ENCODE assay signal across 2 cellular contexts in the genomic region with DNA sequence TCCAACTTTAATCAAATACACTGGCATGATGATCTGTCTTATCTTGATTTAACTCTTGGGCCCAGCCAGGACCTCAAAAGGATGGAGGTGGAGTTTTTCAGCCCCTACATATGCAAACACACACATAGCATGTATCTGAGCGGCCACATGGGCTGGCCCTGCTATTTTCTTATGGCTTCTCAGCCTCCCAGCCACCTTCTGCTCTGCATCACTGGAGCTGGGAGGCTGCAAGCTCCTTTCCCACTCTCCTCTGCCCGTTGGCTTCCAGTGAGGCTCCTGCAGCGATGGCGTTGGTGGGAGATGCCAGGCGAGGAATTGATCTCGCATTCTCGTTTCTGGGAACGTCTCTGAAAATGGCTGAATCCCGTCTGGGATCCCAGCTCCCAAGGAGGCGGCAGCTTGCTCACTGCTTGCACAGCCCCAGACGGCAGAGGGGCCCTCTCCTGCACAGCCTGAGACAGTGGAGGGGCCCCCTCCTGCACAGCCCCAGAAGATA.
TF ChIP-seq lines count a peak whose summit lies in the region.

No MANE protein-coding gene starts in this region.

TF ChIP-seq in SK-N-SH, 30 proteins besides CTCF, POLR2A, EP300 and RAD21 (continued from another document):
- TF ChIP-seq, protein P1, sequence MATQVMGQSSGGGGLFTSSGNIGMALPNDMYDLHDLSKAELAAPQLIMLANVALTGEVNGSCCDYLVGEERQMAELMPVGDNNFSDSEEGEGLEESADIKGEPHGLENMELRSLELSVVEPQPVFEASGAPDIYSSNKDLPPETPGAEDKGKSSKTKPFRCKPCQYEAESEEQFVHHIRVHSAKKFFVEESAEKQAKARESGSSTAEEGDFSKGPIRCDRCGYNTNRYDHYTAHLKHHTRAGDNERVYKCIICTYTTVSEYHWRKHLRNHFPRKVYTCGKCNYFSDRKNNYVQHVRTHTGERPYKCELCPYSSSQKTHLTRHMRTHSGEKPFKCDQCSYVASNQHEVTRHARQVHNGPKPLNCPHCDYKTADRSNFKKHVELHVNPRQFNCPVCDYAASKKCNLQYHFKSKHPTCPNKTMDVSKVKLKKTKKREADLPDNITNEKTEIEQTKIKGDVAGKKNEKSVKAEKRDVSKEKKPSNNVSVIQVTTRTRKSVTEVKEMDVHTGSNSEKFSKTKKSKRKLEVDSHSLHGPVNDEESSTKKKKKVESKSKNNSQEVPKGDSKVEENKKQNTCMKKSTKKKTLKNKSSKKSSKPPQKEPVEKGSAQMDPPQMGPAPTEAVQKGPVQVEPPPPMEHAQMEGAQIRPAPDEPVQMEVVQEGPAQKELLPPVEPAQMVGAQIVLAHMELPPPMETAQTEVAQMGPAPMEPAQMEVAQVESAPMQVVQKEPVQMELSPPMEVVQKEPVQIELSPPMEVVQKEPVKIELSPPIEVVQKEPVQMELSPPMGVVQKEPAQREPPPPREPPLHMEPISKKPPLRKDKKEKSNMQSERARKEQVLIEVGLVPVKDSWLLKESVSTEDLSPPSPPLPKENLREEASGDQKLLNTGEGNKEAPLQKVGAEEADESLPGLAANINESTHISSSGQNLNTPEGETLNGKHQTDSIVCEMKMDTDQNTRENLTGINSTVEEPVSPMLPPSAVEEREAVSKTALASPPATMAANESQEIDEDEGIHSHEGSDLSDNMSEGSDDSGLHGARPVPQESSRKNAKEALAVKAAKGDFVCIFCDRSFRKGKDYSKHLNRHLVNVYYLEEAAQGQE (IDR thresholded peaks at IDR 0.05; ENCODE audit: low read depth, low read length): no peak

TF ChIP-seq in SK-N-SH treated with all-trans-retinoic acid at 6 μM for 48 hours, 23 proteins besides CTCF, POLR2A, EP300 and RAD21 (continued from another document):
- TF ChIP-seq, protein P2, sequence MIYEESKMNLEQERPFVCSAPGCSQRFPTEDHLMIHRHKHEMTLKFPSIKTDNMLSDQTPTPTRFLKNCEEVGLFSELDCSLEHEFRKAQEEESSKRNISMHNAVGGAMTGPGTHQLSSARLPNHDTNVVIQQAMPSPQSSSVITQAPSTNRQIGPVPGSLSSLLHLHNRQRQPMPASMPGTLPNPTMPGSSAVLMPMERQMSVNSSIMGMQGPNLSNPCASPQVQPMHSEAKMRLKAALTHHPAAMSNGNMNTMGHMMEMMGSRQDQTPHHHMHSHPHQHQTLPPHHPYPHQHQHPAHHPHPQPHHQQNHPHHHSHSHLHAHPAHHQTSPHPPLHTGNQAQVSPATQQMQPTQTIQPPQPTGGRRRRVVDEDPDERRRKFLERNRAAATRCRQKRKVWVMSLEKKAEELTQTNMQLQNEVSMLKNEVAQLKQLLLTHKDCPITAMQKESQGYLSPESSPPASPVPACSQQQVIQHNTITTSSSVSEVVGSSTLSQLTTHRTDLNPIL (CRISPR knock-in tag; IDR thresholded peaks at IDR 0.05; ENCODE audit: low read depth): no peak
- TF ChIP-seq GLIS3 (CRISPR knock-in tag; IDR thresholded peaks at IDR 0.05) (no peak), ARNTL (CRISPR knock-in tag; IDR thresholded peaks at IDR 0.05; ENCODE audit: borderline replicate concordance, low read depth) (no peak), TCF4 (CRISPR knock-in tag; IDR thresholded peaks at IDR 0.05; ENCODE audit: borderline replicate concordance) (no peak), ZNF70 (CRISPR knock-in tag; IDR thresholded peaks at IDR 0.05) (no peak), ZFP30 (CRISPR knock-in tag; IDR thresholded peaks at IDR 0.05) (no peak), ISL1 (CRISPR knock-in tag; IDR thresholded peaks at IDR 0.05) (no peak), ZFP3 (CRISPR knock-in tag; IDR thresholded peaks at IDR 0.05) (no peak)
- TF ChIP-seq, protein P3, sequence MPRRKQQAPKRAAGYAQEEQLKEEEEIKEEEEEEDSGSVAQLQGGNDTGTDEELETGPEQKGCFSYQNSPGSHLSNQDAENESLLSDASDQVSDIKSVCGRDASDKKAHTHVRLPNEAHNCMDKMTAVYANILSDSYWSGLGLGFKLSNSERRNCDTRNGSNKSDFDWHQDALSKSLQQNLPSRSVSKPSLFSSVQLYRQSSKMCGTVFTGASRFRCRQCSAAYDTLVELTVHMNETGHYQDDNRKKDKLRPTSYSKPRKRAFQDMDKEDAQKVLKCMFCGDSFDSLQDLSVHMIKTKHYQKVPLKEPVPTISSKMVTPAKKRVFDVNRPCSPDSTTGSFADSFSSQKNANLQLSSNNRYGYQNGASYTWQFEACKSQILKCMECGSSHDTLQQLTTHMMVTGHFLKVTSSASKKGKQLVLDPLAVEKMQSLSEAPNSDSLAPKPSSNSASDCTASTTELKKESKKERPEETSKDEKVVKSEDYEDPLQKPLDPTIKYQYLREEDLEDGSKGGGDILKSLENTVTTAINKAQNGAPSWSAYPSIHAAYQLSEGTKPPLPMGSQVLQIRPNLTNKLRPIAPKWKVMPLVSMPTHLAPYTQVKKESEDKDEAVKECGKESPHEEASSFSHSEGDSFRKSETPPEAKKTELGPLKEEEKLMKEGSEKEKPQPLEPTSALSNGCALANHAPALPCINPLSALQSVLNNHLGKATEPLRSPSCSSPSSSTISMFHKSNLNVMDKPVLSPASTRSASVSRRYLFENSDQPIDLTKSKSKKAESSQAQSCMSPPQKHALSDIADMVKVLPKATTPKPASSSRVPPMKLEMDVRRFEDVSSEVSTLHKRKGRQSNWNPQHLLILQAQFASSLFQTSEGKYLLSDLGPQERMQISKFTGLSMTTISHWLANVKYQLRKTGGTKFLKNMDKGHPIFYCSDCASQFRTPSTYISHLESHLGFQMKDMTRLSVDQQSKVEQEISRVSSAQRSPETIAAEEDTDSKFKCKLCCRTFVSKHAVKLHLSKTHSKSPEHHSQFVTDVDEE (CRISPR knock-in tag; IDR thresholded peaks at IDR 0.05): no peak
TF ChIP-seq in SK-N-SH treated with all-trans-retinoic acid at 6 μM for 48 hours: peak in this region for 0.
